In the genomic region with DNA sequence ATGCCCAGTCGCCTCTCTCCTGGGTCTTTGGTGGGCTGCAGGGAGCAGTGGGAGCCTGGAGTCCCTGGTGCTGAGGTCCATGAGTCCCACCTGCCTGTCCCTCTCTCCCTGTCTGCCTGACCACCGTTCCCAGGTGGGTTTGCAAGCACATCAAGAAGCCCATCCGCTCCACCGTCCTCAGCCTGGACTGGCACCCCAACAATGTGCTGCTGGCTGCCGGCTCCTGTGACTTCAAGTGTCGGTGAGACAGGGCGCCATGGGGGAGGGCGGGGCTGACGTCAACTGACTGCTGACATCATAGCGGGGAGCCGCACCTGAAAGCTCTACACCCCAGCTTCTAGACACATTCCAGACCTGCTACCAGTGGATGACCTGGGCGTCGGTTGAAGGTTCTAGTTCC, we compare ENCODE assay signal across 28 cellular contexts.
"Had no signal": no experiment of that assay in that cellular context is flagged by ENCODE, and none has a peak within 500 bp of the region (broad histone marks: within the 10 kb centered on the region; RNA-seq: fewer than 3 reads in every experiment).

No MANE protein-coding gene starts in this region.

- H3K36me3 ChIP-seq: ovary had no signal

- H3K27me3 ChIP-seq: gastrocnemius medialis, ovary, testis, tibial artery had no signal

- H3K4me3 ChIP-seq: gastrocnemius medialis, ovary, psoas muscle, smooth muscle cell, testis, tibial artery had no signal

- H3K9me3 ChIP-seq: gastrocnemius medialis, ovary, psoas muscle, testis, tibial artery had no signal

- H3K27ac ChIP-seq: epithelial cell of prostate, gastrocnemius medialis, ovary, psoas muscle, testis, tibial artery had no signal

- FAIRE-seq: colon, keratinocyte had no signal

- ATAC-seq: esophagus mucosa; gastrocnemius medialis; left lobe of liver; naive thymus-derived CD4-positive, alpha-beta T cell; psoas muscle; sciatic nerve; stimulated activated effector memory CD8-positive, alpha-beta T cell treated with anti-CD3 and anti-CD28 coated beads, Interleukin-12 subunit alpha, Interleukin-12 subunit beta, amount 100 ng/mL, for 72 hours; stimulated activated naive CD8-positive, alpha-beta T cell treated with anti-CD3 and anti-CD28 coated beads, Interleukin-15, Interleukin-2, amounts not matched to agents 100 U/mL and 50 U/mL, for 24 hours had no signal

- DNase-seq: effector CD8-positive, alpha-beta T cell; endodermal cell; foreskin fibroblast; gastrocnemius medialis; head of caudate nucleus; mammary epithelial cell; mesendoderm; midbrain; naive thymus-derived CD4-positive, alpha-beta T cell; nephron progenitor cell; occipital lobe; ovary; psoas muscle; stimulated activated CD4-positive, alpha-beta T cell treated with anti-CD3 and anti-CD28 coated beads, Interleukin-12 subunit alpha, Interleukin-12 subunit beta, amount 100 ng/mL, for 4 hours; stimulated activated CD4-positive, alpha-beta T cell treated with anti-CD3 and anti-CD28 coated beads, Interleukin-1b, Interleukin-23, amount 100 ng/mL, for 48 hours; stimulated activated CD4-positive, alpha-beta T cell treated with anti-CD3 and anti-CD28 coated beads, Interleukin-4, amount 100 ng/mL, for 1 hour; stimulated activated naive CD8-positive, alpha-beta T cell treated with anti-CD3 and anti-CD28 coated beads, Interleukin-15, Interleukin-2, amounts not matched to agents 100 U/mL and 50 U/mL, for 24 hours; substantia nigra; testis; tibial artery had no signal
